8 cellular contexts compared by ENCODE assay signal in genomic region chr12:92140919-92141536, GRCh38. TPM values are rescaled to one million over a fixed set of nuclear protein-coding genes. Genes with fewer than 3 reads are reported as not detected.
DNase-seq lines count a peak whose midpoint lies in the region; ATAC-seq and TF ChIP-seq lines count a peak whose summit lies in the region.

No MANE protein-coding gene starts in this region.

- peak overlapping the region; percentile 95 for H3K4me3 ChIP-seq in iPS-20b (ENCODE audit: low read length)

- peaks cover 61% of the 10 kb centered on the region; the same call in 1 of the 2 replicates for H3K4me1 ChIP-seq in iPS-20b (ENCODE audit: insufficient read depth, low read length)

- peaks cover 41% of the 10 kb centered on the region for H3K4me1 Mint-ChIP-seq in activated B cell treated with CpG ODN at 0.5 μM for 24 hours
- peaks cover 34 to 51% of the 10 kb centered on the region in 2 donors for H3K4me1 Mint-ChIP-seq in stimulated activated naive B cell treated with anti-CD40 and anti-IgM and Interleukin-4, amounts not matched to agents 10 μg/mL and 1 μg/mL and 100 μg/mL, for 72 hours

- peak overlapping the region; percentile 99 for H3K27ac Mint-ChIP-seq in activated B cell treated with CpG ODN at 0.5 μM for 24 hours
- peak overlapping the region; percentile 87 for H3K27ac Mint-ChIP-seq in stimulated activated naive B cell treated with anti-CD40 and anti-IgM and Interleukin-4, amounts not matched to agents 10 μg/mL and 1 μg/mL and 100 μg/mL, for 72 hours

- H3K27me3 ChIP-seq in iPS-20b (ENCODE audit: insufficient read depth, low read length) = no peaks in the 10 kb centered on the region

- no peak overlapping the region for H3K27ac ChIP-seq in iPS-20b (ENCODE audit: low read length)

- no peak for ATAC-seq in activated B cell treated with CpG ODN at 0.5 μM for 24 hours (ENCODE audit: low read depth)
- no peak for ATAC-seq in stimulated activated naive B cell treated with anti-CD40 and anti-IgM and Interleukin-4, amounts not matched to agents 10 μg/mL and 1 μg/mL and 100 μg/mL, for 72 hours (replicated peaks)

- H3K36me3 ChIP-seq in iPS-20b (ENCODE audit: insufficient read depth, low read depth, low read length) = peaks cover 51% of the 10 kb centered on the region

- peaks cover 95% of the 10 kb centered on the region for H3K36me3 Mint-ChIP-seq in activated B cell treated with CpG ODN at 0.5 μM for 24 hours (ENCODE audit: low read depth)
- H3K36me3 Mint-ChIP-seq in stimulated activated naive B cell treated with anti-CD40 and anti-IgM and Interleukin-4, amounts not matched to agents 10 μg/mL and 1 μg/mL and 100 μg/mL, for 72 hours = peaks cover 79 to 96% of the 10 kb centered on the region in 2 donors

- H3K27me3 Mint-ChIP-seq in activated B cell treated with CpG ODN at 0.5 μM for 24 hours = no peaks in the 10 kb centered on the region
- H3K27me3 Mint-ChIP-seq in stimulated activated naive B cell treated with anti-CD40 and anti-IgM and Interleukin-4, amounts not matched to agents 10 μg/mL and 1 μg/mL and 100 μg/mL, for 72 hours = peaks cover 0 to 4% of the 10 kb centered on the region in 2 donors

- intact Hi-C loops in activated B cell treated with CpG ODN at 0.5 μM for 24 hours (cut with micrococcal nuclease) = loop anchor here (1.0 to 10.0 kb wide), 5 partner anchors 76 to 1304 kb away; partner anchors contain the start of gene UBE2N

- POLR2A ChIA-PET in activated B cell treated with CpG ODN at 0.5 μM for 24 hours (lab: Charles Lee) = interaction anchor here (0.7 to 11.0 kb wide), 27 partner anchors 9 to 759 kb away, joined by 3 to 607 read pairs (median 4); no protein-coding TSS in a partner anchor

- H3K4me3 Mint-ChIP-seq in activated B cell treated with CpG ODN at 0.5 μM for 24 hours = peak overlapping the region; percentile 98
- H3K4me3 Mint-ChIP-seq in stimulated activated naive B cell treated with anti-CD40 and anti-IgM and Interleukin-4, amounts not matched to agents 10 μg/mL and 1 μg/mL and 100 μg/mL, for 72 hours = peak overlapping the region; percentile 98 to 99

- CTCF ChIA-PET in activated B cell treated with CpG ODN at 0.5 μM for 24 hours (lab: Charles Lee) = interaction anchor here (0.8 to 5.1 kb wide), 4 partner anchors 222 to 759 kb away, joined by 3 to 20 read pairs (median 3); no protein-coding TSS in a partner anchor

- H3K9me3 Mint-ChIP-seq in activated B cell treated with CpG ODN at 0.5 μM for 24 hours = no peaks in the 10 kb centered on the region
- H3K9me3 Mint-ChIP-seq in stimulated activated naive B cell treated with anti-CD40 and anti-IgM and Interleukin-4, amounts not matched to agents 10 μg/mL and 1 μg/mL and 100 μg/mL, for 72 hours = no peaks in the 10 kb centered on the region

- no peak for TF ChIP-seq CTCF in activated B cell treated with CpG ODN at 0.5 μM for 24 hours (IDR thresholded peaks at IDR 0.05)

- peak overlapping the region; percentile 28 for H3K9ac ChIP-seq in iPS-20b (ENCODE audit: low read depth, low read length)

- peak; percentile 46 for DNase-seq in NOMO-1 treated with DMSO at 0.1 percent for 48 hours (lab: John Stamatoyannopoulos, UW; ENCODE audit: unreplicated experiment)
- no peak for DNase-seq in NOMO-1 treated with dmso at 0.1 percent for 144 hours (lab: John Stamatoyannopoulos, UW; ENCODE audit: unreplicated experiment)
- DNase-seq in activated B cell treated with CpG ODN at 0.5 μM for 24 hours = no peak
- no peak for DNase-seq in stimulated activated naive B cell treated with anti-CD40 and anti-IgM and Interleukin-4, amounts not matched to agents 10 μg/mL and 1 μg/mL and 100 μg/mL, for 72 hours
- no peak for DNase-seq in HuH-7 (ENCODE audit: low spot score)
- DNase-seq in DMS 273 treated with DMSO at 0.1 percent for 48 hours (lab: John Stamatoyannopoulos, UW) = no peak
- DNase-seq in H4 (ENCODE audit: low spot score) = no peak

- no peaks in the 10 kb centered on the region for H3K9me3 ChIP-seq in iPS-20b (ENCODE audit: insufficient read depth, low read depth, low read length)

RNA-seq across cellular contexts. Expression of gene BTG1, which starts 4.6 kb away (rescaled TPM):
- total RNA-seq in activated B cell treated with CpG ODN at 0.5 μM for 24 hours = 423 and 429 TPM in 2 replicates
- 4.5 and 5.1 TPM in 2 replicates for total RNA-seq in H4 (2014; rRNA removed; shearing (Covaris generic))

Comparison
In these comparisons a context has a peak if more than half of its experiments do, and no peak if none do; other contexts are left out.
1. RNA of gene BTG1, which starts 4.6 kb away (total RNA-seq): 423 to 429 TPM in activated B cell treated with CpG ODN at 0.5 μM for 24 hours; 4.5 to 5.1 TPM in H4; every median in the first group is over 10 times any median in the second.